8 cellular contexts compared by ENCODE assay signal in genomic region chr17:30291571-30292489, GRCh38. TPM values are rescaled to one million over a fixed set of nuclear protein-coding genes. Genes with fewer than 3 reads are reported as not detected.
DNase-seq lines count a peak whose midpoint lies in the region; ATAC-seq and TF ChIP-seq lines count a peak whose summit lies in the region.

TSS of gene BLMH (minus strand) at chr17:30291944. CDS start at chr17:30291819, 125 bp downstream.

- H3K27me3 Mint-ChIP-seq in CD4-positive, CD25-positive, alpha-beta regulatory T cell = no peaks in the 10 kb centered on the region
- H3K27me3 Mint-ChIP-seq in activated T-helper 1 cell treated with anti-CD3 and anti-CD28 coated beads, Interleukin-12 subunit alpha, Interleukin-12 subunit beta, Interleukin-2, Interleukin-4 antibody, amounts not matched to agents 30 ng/mL and 10 ng/mL and 1 ng/mL, durations not matched to agents 14 hours and 24 hours and 36 hours (ENCODE audit: insufficient read depth) = no peaks in the 10 kb centered on the region
- no peaks in the 10 kb centered on the region for H3K27me3 Mint-ChIP-seq in naive thymus-derived CD4-positive, alpha-beta T cell
- no peaks in the 10 kb centered on the region for H3K27me3 Mint-ChIP-seq in stimulated activated memory B cell treated with anti-CD40 and anti-IgM and Interleukin-4, amounts not matched to agents 10 μg/mL and 1 μg/mL and 100 μg/mL, for 72 hours

- peak within 1 kb of the TSS in 3 of 4 donors; percentile 93 to 95 (median 95) for H3K4me3 Mint-ChIP-seq in CD4-positive, CD25-positive, alpha-beta regulatory T cell
- H3K4me3 Mint-ChIP-seq in activated T-helper 1 cell treated with anti-CD3 and anti-CD28 coated beads, Interleukin-12 subunit alpha, Interleukin-12 subunit beta, Interleukin-2, Interleukin-4 antibody, amounts not matched to agents 30 ng/mL and 10 ng/mL and 1 ng/mL, durations not matched to agents 14 hours and 24 hours and 36 hours = peak within 1 kb of the TSS; percentile 97
- H3K4me3 Mint-ChIP-seq in naive thymus-derived CD4-positive, alpha-beta T cell = peak within 1 kb of the TSS in 8 of 10 donors; percentile 92 to 97 (median 94)
- H3K4me3 Mint-ChIP-seq in stimulated activated memory B cell treated with anti-CD40 and anti-IgM and Interleukin-4, amounts not matched to agents 10 μg/mL and 1 μg/mL and 100 μg/mL, for 72 hours = peak within 1 kb of the TSS; percentile 84

- BruUV-seq in Panc1 (replicated peaks; lab: Mats Ljungman, UMichigan) = no TSS peak

- H2AFZ ChIP-seq in fibroblast of lung (ENCODE audit: low read length) = peak within 1 kb of the TSS; percentile 95

- H3K9me3 Mint-ChIP-seq in CD4-positive, CD25-positive, alpha-beta regulatory T cell = no peaks in the 10 kb centered on the region
- H3K9me3 Mint-ChIP-seq in activated T-helper 1 cell treated with anti-CD3 and anti-CD28 coated beads, Interleukin-12 subunit alpha, Interleukin-12 subunit beta, Interleukin-2, Interleukin-4 antibody, amounts not matched to agents 30 ng/mL and 10 ng/mL and 1 ng/mL, durations not matched to agents 14 hours and 24 hours and 36 hours = no peaks in the 10 kb centered on the region
- peaks cover 0 to 2% (median 0%) of the 10 kb centered on the region in 11 donors for H3K9me3 Mint-ChIP-seq in naive thymus-derived CD4-positive, alpha-beta T cell
- no peaks in the 10 kb centered on the region for H3K9me3 Mint-ChIP-seq in stimulated activated memory B cell treated with anti-CD40 and anti-IgM and Interleukin-4, amounts not matched to agents 10 μg/mL and 1 μg/mL and 100 μg/mL, for 72 hours

- peak within 1 kb of the TSS; percentile 99 for H3K4me2 ChIP-seq in fibroblast of lung (ENCODE audit: extremely low read depth, insufficient read depth, low read length)

- H3K79me2 ChIP-seq in fibroblast of lung (ENCODE audit: control insufficient read depth, insufficient read depth, low read length) = peaks cover 14% of the 10 kb centered on the region

- peak; percentile 67 to 85 (median 72) for DNase-seq in CD4-positive, CD25-positive, alpha-beta regulatory T cell
- peak; percentile 77 for DNase-seq in HK-2 (ENCODE audit: unreplicated experiment)
- no peak for DNase-seq in Panc1 (ENCODE audit: low read depth, low spot score)
- peak; percentile 80 for DNase-seq in activated T-helper 1 cell treated with anti-CD3 and anti-CD28 coated beads, Interleukin-12 subunit alpha, Interleukin-12 subunit beta, Interleukin-2, Interleukin-4 antibody, amounts not matched to agents 30 ng/mL and 10 ng/mL and 1 ng/mL, durations not matched to agents 14 hours and 24 hours and 36 hours (ENCODE audit: low spot score)
- peak; percentile 81 for DNase-seq in fibroblast of lung (ENCODE audit: low read depth in 2 of 2)
- DNase-seq in naive thymus-derived CD4-positive, alpha-beta T cell = peak; percentile 58 to 89 (median 66)

- peak within 1 kb of the TSS; percentile 45 to 92 (median 90) for H3K27ac Mint-ChIP-seq in CD4-positive, CD25-positive, alpha-beta regulatory T cell
- H3K27ac Mint-ChIP-seq in activated T-helper 1 cell treated with anti-CD3 and anti-CD28 coated beads, Interleukin-12 subunit alpha, Interleukin-12 subunit beta, Interleukin-2, Interleukin-4 antibody, amounts not matched to agents 30 ng/mL and 10 ng/mL and 1 ng/mL, durations not matched to agents 14 hours and 24 hours and 36 hours = peak within 1 kb of the TSS; percentile 90
- peak within 1 kb of the TSS; percentile 44 to 91 (median 85) for H3K27ac Mint-ChIP-seq in naive thymus-derived CD4-positive, alpha-beta T cell
- H3K27ac Mint-ChIP-seq in stimulated activated memory B cell treated with anti-CD40 and anti-IgM and Interleukin-4, amounts not matched to agents 10 μg/mL and 1 μg/mL and 100 μg/mL, for 72 hours = peak within 1 kb of the TSS; percentile 66

- CTCF ChIA-PET in Panc1 (lab: Charles Lee) = interaction anchor here (1.1 kb wide), 1 partner anchor 185 kb away, joined by 3 read pairs; no protein-coding TSS in a partner anchor
- CTCF ChIA-PET in naive thymus-derived CD4-positive, alpha-beta T cell (lab: Charles Lee) = interaction anchor here (1.1 to 3.1 kb wide), 7 partner anchors 31 to 48 kb away, joined by 3 to 19 read pairs (median 5); partner anchors contain the start of gene TMIGD1

- H3K27ac ChIP-seq in CD4-positive, CD25-positive, alpha-beta regulatory T cell (ENCODE audit: insufficient read depth, low read length, poor library complexity, severe bottlenecking) = peak within 1 kb of the TSS; percentile 20
- H3K27ac ChIP-seq in Panc1 (ENCODE audit: low read length) (peak within 1 kb of the TSS; percentile 91), fibroblast of lung (ENCODE audit: insufficient read depth, low read length) (peak within 1 kb of the TSS; percentile 75)
- H3K27ac ChIP-seq in naive thymus-derived CD4-positive, alpha-beta T cell (ENCODE audit: low read depth, low read length) = peak within 1 kb of the TSS; percentile 63

- POLR2A ChIA-PET in Panc1 (lab: Charles Lee) = interaction anchor here (0.6 to 0.7 kb wide), 4 partner anchors 25 to 90 kb away, joined by 3 to 4 read pairs (median 3); no protein-coding TSS in a partner anchor
- POLR2A ChIA-PET in naive thymus-derived CD4-positive, alpha-beta T cell (lab: Charles Lee) = interaction anchor here (0.6 to 3.5 kb wide), 11 partner anchors 9 to 174 kb away, joined by 3 to 29 read pairs (median 5); partner anchors contain the start of gene TMIGD1

- in situ Hi-C loops in Panc1 (cut with HindIII; ENCODE audit: low pct_unique_long_range_greater_than_20kb, low sequenced_read_pairs) = no loop called here

- intact Hi-C loops in Panc1 (cut with micrococcal nuclease; ENCODE audit: unreplicated experiment) = no loop called here
- intact Hi-C loops in activated T-helper 1 cell treated with anti-CD3 and anti-CD28 coated beads, Interleukin-12 subunit alpha, Interleukin-12 subunit beta, Interleukin-2, Interleukin-4 antibody, amounts not matched to agents 30 ng/mL and 10 ng/mL and 1 ng/mL, durations not matched to agents 14 hours and 24 hours and 36 hours (cut with micrococcal nuclease) = loop anchor here (1.0 to 5.0 kb wide), 7 partner anchors 40 to 185 kb away; partner anchors contain the start of genes CPD, GOSR1 and NSRP1
- intact Hi-C loops in naive thymus-derived CD4-positive, alpha-beta T cell (cut with micrococcal nuclease) = loop anchor here (1.0 to 10.0 kb wide), 7 partner anchors 40 to 183 kb away; partner anchors contain the start of genes NSRP1 (in 2 of the 2), CPD (in 1 of the 2) and GOSR1 (in 1 of the 2)

- no peaks in the 10 kb centered on the region for H4K20me1 ChIP-seq in fibroblast of lung (ENCODE audit: control insufficient read depth, extremely low read depth, insufficient read depth, low read length)

- peak; percentile 82 to 85 for ATAC-seq in CD4-positive, CD25-positive, alpha-beta regulatory T cell (ENCODE audit: low read depth in 2 of 2)
- ATAC-seq in GM19351 (IDR thresholded peaks at IDR 0.05; ENCODE audit: unreplicated experiment) (peak; percentile 76), Panc1 (peak; percentile 98)
- peak; percentile 90 for ATAC-seq in naive thymus-derived CD4-positive, alpha-beta T cell
- ATAC-seq in stimulated activated memory B cell treated with anti-CD40 and anti-IgM and Interleukin-4, amounts not matched to agents 10 μg/mL and 1 μg/mL and 100 μg/mL, for 72 hours = peak; percentile 93

- H3K9ac ChIP-seq in fibroblast of lung (ENCODE audit: insufficient read depth, low read length) = peak within 1 kb of the TSS; percentile 73

- H3K4me1 Mint-ChIP-seq in CD4-positive, CD25-positive, alpha-beta regulatory T cell = peaks cover 0 to 22% (median 17%) of the 10 kb centered on the region in 4 donors
- H3K4me1 Mint-ChIP-seq in activated T-helper 1 cell treated with anti-CD3 and anti-CD28 coated beads, Interleukin-12 subunit alpha, Interleukin-12 subunit beta, Interleukin-2, Interleukin-4 antibody, amounts not matched to agents 30 ng/mL and 10 ng/mL and 1 ng/mL, durations not matched to agents 14 hours and 24 hours and 36 hours (ENCODE audit: low read depth) = peaks cover 13% of the 10 kb centered on the region
- H3K4me1 Mint-ChIP-seq in naive thymus-derived CD4-positive, alpha-beta T cell = peaks cover 5 to 21% (median 19%) of the 10 kb centered on the region in 7 donors
- no peaks in the 10 kb centered on the region for H3K4me1 Mint-ChIP-seq in stimulated activated memory B cell treated with anti-CD40 and anti-IgM and Interleukin-4, amounts not matched to agents 10 μg/mL and 1 μg/mL and 100 μg/mL, for 72 hours

- peaks cover 8% of the 10 kb centered on the region for H3K36me3 Mint-ChIP-seq in CD4-positive, CD25-positive, alpha-beta regulatory T cell
- H3K36me3 Mint-ChIP-seq in activated T-helper 1 cell treated with anti-CD3 and anti-CD28 coated beads, Interleukin-12 subunit alpha, Interleukin-12 subunit beta, Interleukin-2, Interleukin-4 antibody, amounts not matched to agents 30 ng/mL and 10 ng/mL and 1 ng/mL, durations not matched to agents 14 hours and 24 hours and 36 hours (ENCODE audit: low read depth) = peaks cover 14% of the 10 kb centered on the region
- H3K36me3 Mint-ChIP-seq in naive thymus-derived CD4-positive, alpha-beta T cell = peaks cover 0 to 7% (median 6%) of the 10 kb centered on the region in 5 donors
- peaks cover 8% of the 10 kb centered on the region for H3K36me3 Mint-ChIP-seq in stimulated activated memory B cell treated with anti-CD40 and anti-IgM and Interleukin-4, amounts not matched to agents 10 μg/mL and 1 μg/mL and 100 μg/mL, for 72 hours

- peak within 1 kb of the TSS; percentile 89 for H3K4me3 ChIP-seq in CD4-positive, CD25-positive, alpha-beta regulatory T cell (ENCODE audit: low read depth, low read length)
- H3K4me3 ChIP-seq in Panc1 (ENCODE audit: low read depth in 2 of 2, low read length in 2 of 2) (peak within 1 kb of the TSS; percentile 84 to 93), fibroblast of lung (replicated peaks in 1 of 4; ENCODE audit: control extremely low read depth in 1 of 4, insufficient read depth in 1 of 4, low read depth in 3 of 4, low read length in 4 of 4) (peak within 1 kb of the TSS; percentile 76 to 85 (median 79))
- H3K4me3 ChIP-seq in naive thymus-derived CD4-positive, alpha-beta T cell (ENCODE audit: low read length) = peak within 1 kb of the TSS; percentile 77

- no peaks in the 10 kb centered on the region for H3K27me3 ChIP-seq in CD4-positive, CD25-positive, alpha-beta regulatory T cell (ENCODE audit: control insufficient read depth, insufficient read depth, low read length)
- H3K27me3 ChIP-seq in Panc1 (ENCODE audit: control insufficient read depth, insufficient read depth, low read length) = no peaks in the 10 kb centered on the region
- no peaks in the 10 kb centered on the region for H3K27me3 ChIP-seq in fibroblast of lung (ENCODE audit: control insufficient read depth, insufficient read depth, low read length)
- no peaks in the 10 kb centered on the region for H3K27me3 ChIP-seq in naive thymus-derived CD4-positive, alpha-beta T cell (ENCODE audit: control insufficient read depth in 2 of 2, insufficient read depth in 2 of 2, low read length in 2 of 2)

- H3K4me1 ChIP-seq in CD4-positive, CD25-positive, alpha-beta regulatory T cell (ENCODE audit: control insufficient read depth, insufficient read depth, low read length, poor library complexity, severe bottlenecking) = peaks cover 23% of the 10 kb centered on the region
- peaks cover 11% of the 10 kb centered on the region for H3K4me1 ChIP-seq in Panc1 (ENCODE audit: control insufficient read depth, insufficient read depth, low read length)
- H3K4me1 ChIP-seq in fibroblast of lung (ENCODE audit: control insufficient read depth, extremely low read depth, insufficient read depth, low read length) = no peaks in the 10 kb centered on the region
- H3K4me1 ChIP-seq in naive thymus-derived CD4-positive, alpha-beta T cell (ENCODE audit: control insufficient read depth in 2 of 2, insufficient read depth in 2 of 2, low read length in 2 of 2) = peaks cover 9% of the 10 kb centered on the region in 2 donors

- no peak for TF ChIP-seq CTCF in Panc1 (IDR thresholded peaks at IDR 0.05)
- no peak for TF ChIP-seq CTCF in fibroblast of lung (conservative IDR thresholded peaks at IDR 0.05 in 1 of 2, IDR thresholded peaks at IDR 0.05 in 1 of 2; ENCODE audit: low read depth in 1 of 2, low read length in 2 of 2)

- H3K9me3 ChIP-seq in CD4-positive, CD25-positive, alpha-beta regulatory T cell (ENCODE audit: control insufficient read depth in 2 of 2, low read length in 2 of 2) = no peaks in the 10 kb centered on the region
- H3K9me3 ChIP-seq in Panc1 (ENCODE audit: control insufficient read depth, insufficient read depth, low read depth, low read length) (no peaks in the 10 kb centered on the region), fibroblast of lung (ENCODE audit: control insufficient read depth, insufficient read depth, low read depth, low read length) (no peaks in the 10 kb centered on the region)
- H3K9me3 ChIP-seq in naive thymus-derived CD4-positive, alpha-beta T cell (ENCODE audit: control insufficient read depth in 2 of 3, low read length in 3 of 3) = no peaks in the 10 kb centered on the region

- H3K36me3 ChIP-seq in CD4-positive, CD25-positive, alpha-beta regulatory T cell (ENCODE audit: control insufficient read depth, insufficient read depth, low read length) = peaks cover 13% of the 10 kb centered on the region
- H3K36me3 ChIP-seq in Panc1 (ENCODE audit: control insufficient read depth, insufficient read depth, low read length) (peaks cover 15% of the 10 kb centered on the region), fibroblast of lung (ENCODE audit: control insufficient read depth, insufficient read depth, low read length) (peaks cover 3% of the 10 kb centered on the region)
- H3K36me3 ChIP-seq in naive thymus-derived CD4-positive, alpha-beta T cell (ENCODE audit: control insufficient read depth in 2 of 3, insufficient read depth in 3 of 3, low read length in 3 of 3) = peaks cover 0 to 16% (median 0%) of the 10 kb centered on the region in 3 experiments

RNA-seq across cellular contexts. Expression of gene BLMH, which starts in this region (rescaled TPM):
- 30.0 TPM for total RNA-seq in CD4-positive, CD25-positive, alpha-beta regulatory T cell
- polyA plus RNA-seq in CD4-positive, CD25-positive, alpha-beta regulatory T cell = 10 to 100 TPM; 16.7 to 21.5 (median 18.9) TPM
- total RNA-seq in Panc1 (2021; ENCODE audit: unreplicated experiment) (59.0 TPM), fibroblast of lung (23.0 and 27.5 TPM in 2 replicates)
- polyA plus RNA-seq in Panc1 (2012; ENCODE audit: insufficient read length) = 41.7 TPM
- 64.8 and 64.9 TPM in 2 replicates for total RNA-seq in activated T-helper 1 cell treated with anti-CD3 and anti-CD28 coated beads, Interleukin-12 subunit alpha, Interleukin-12 subunit beta, Interleukin-2, Interleukin-4 antibody, amounts not matched to agents 30 ng/mL and 10 ng/mL and 1 ng/mL, durations not matched to agents 14 hours and 24 hours and 36 hours
- 25.7 and 26.1 TPM in 2 replicates for polyA plus RNA-seq in fibroblast of lung
- 27.3 and 29.8 TPM in 2 replicates for polyA plus RNA-seq in fibroblast of lung (2012)
- 8.3 and 12.6 TPM in 2 replicates for polyA minus RNA-seq in fibroblast of lung (ENCODE audit: low replicate concordance)
- 10 to 100 TPM; 26.8 to 57.5 (median 40.1) TPM for total RNA-seq in naive thymus-derived CD4-positive, alpha-beta T cell
- 10 to 100 TPM; 17.7 to 24.4 TPM for polyA plus RNA-seq in naive thymus-derived CD4-positive, alpha-beta T cell

Comparison
In these comparisons a context has a peak if more than half of its experiments do, and no peak if none do; other contexts are left out.
1. H3K27ac ChIP-seq: peak in every context shown above with its lines; median percentile 91 in Panc1; 75 in fibroblast of lung; 63 in naive thymus-derived CD4-positive, alpha-beta T cell; 20 in CD4-positive, CD25-positive, alpha-beta regulatory T cell.